8 cellular contexts compared by ENCODE assay signal in genomic region chr6:70669133-70669532, GRCh38. TPM values are rescaled to one million over a fixed set of nuclear protein-coding genes. Genes with fewer than 3 reads are reported as not detected.
DNase-seq lines count a peak whose midpoint lies in the region; ATAC-seq and TF ChIP-seq lines count a peak whose summit lies in the region.

No MANE protein-coding gene starts in this region.

- no peak for TF ChIP-seq CTCF in NB4 (IDR thresholded peaks at IDR 0.05; ENCODE audit: low read depth, low read length)

- no peak for ATAC-seq in effector memory CD8-positive, alpha-beta T cell (replicated peaks)
- no peak for ATAC-seq in HG02678 (IDR thresholded peaks at IDR 0.05; ENCODE audit: unreplicated experiment)

- H3K4me1 Mint-ChIP-seq in effector memory CD8-positive, alpha-beta T cell (ENCODE audit: low read depth in 2 of 2) = peaks cover 47 to 58% of the 10 kb centered on the region in 2 donors

- no peaks in the 10 kb centered on the region for H3K9me3 Mint-ChIP-seq in effector memory CD8-positive, alpha-beta T cell

- peaks cover 18% of the 10 kb centered on the region for H3K36me3 Mint-ChIP-seq in effector memory CD8-positive, alpha-beta T cell (ENCODE audit: insufficient read depth)

- DNase-seq in Daoy (ENCODE audit: low read depth) (peak; percentile 19), NB4 (ENCODE audit: low read depth) (no peak), NOMO-1 treated with DMSO at 0.1 percent for 48 hours (lab: John Stamatoyannopoulos, UW; ENCODE audit: unreplicated experiment) (no peak), Ammon's horn (ENCODE audit: low spot score) (no peak), NCI-H1694 treated with DMSO at 0.1 percent for 48 hours (lab: John Stamatoyannopoulos, UW) (no peak)
- no peak for DNase-seq in effector memory CD8-positive, alpha-beta T cell

- peaks cover 28% of the 10 kb centered on the region for H3K4me1 ChIP-seq in neuron (ENCODE audit: insufficient read depth, low read length)

- no peaks in the 10 kb centered on the region for H3K36me3 ChIP-seq in neuron (ENCODE audit: insufficient read depth, low read length)

- H3K27me3 ChIP-seq in neuron (ENCODE audit: insufficient read depth, low read length) = no peaks in the 10 kb centered on the region

- H3K9me3 ChIP-seq in neuron (ENCODE audit: low read length) = no peaks in the 10 kb centered on the region

- H3K27me3 Mint-ChIP-seq in effector memory CD8-positive, alpha-beta T cell = no peaks in the 10 kb centered on the region

- H3K27ac Mint-ChIP-seq in effector memory CD8-positive, alpha-beta T cell = peak overlapping the region; percentile 50 to 81

- TF ChIP-seq POLR2A in NB4 (IDR thresholded peaks at IDR 0.05; ENCODE audit: extremely low read depth, insufficient read length) = no peak

- H3K4me3 ChIP-seq in NB4 (ENCODE audit: low read depth, low read length) = peak overlapping the region; percentile 74
- peak overlapping the region; percentile 67 for H3K4me3 ChIP-seq in neuron (ENCODE audit: low read length)

- H3K4me3 Mint-ChIP-seq in effector memory CD8-positive, alpha-beta T cell = peak overlapping the region; percentile 81 to 93

- peak overlapping the region; percentile 98 for H2AFZ ChIP-seq in neuron (ENCODE audit: low read depth, low read length)

RNA-seq across cellular contexts. Expression of gene SMAP1, which starts 1.4 kb away (rescaled TPM):
- total RNA-seq in Daoy (2014; rRNA removed; shearing (Covaris generic)) = 21.4 and 22.5 TPM in 2 replicates
